ENCODE assay signal across 18 cellular contexts in genomic region chr12:51622564-51622963, GRCh38. TPM values are rescaled to one million over a fixed set of nuclear protein-coding genes. Genes with fewer than 3 reads are reported as not detected.
DNase-seq lines count a peak whose midpoint lies in the region; ATAC-seq, FAIRE-seq and TF ChIP-seq lines count a peak whose summit lies in the region.
"Had no signal": no experiment of that assay in that cellular context is flagged by ENCODE, and none has a peak within 500 bp of the region (broad histone marks: within the 10 kb centered on the region; RNA-seq: fewer than 3 reads in every experiment).

No MANE protein-coding gene starts in this region.

- POLR2A ChIA-PET in MCF 10A (lab: Yijun Ruan, JAX), result interaction anchor here (0.7 to 1.5 kb wide), 3 partner anchors 12 to 32 kb away, joined by 3 to 4 read pairs (median 3); no protein-coding TSS in a partner anchor

- TF ChIP-seq POLR2A in breast epithelium (IDR thresholded peaks at IDR 0.05), result no peak

- H3K9ac ChIP-seq in adipocyte (ENCODE audit: low read length) (no peak overlapping the region), kidney (ENCODE audit: low read length in 2 of 2) (no peak overlapping the region)

- no peak for ATAC-seq in HG03039 (IDR thresholded peaks at IDR 0.05; ENCODE audit: unreplicated experiment)
- ATAC-seq: HepG2, left colon had no signal

- peaks cover 8% of the 10 kb centered on the region for H3K4me1 Mint-ChIP-seq in MCF 10A (ENCODE audit: insufficient read depth, unreplicated experiment)
- H3K4me1 Mint-ChIP-seq: central memory CD8-positive, alpha-beta T cell had no signal

- H3K4me3 Mint-ChIP-seq in MCF 10A (ENCODE audit: unreplicated experiment), result no peak overlapping the region
- H3K4me3 Mint-ChIP-seq: central memory CD8-positive, alpha-beta T cell had no signal

- no peaks in the 10 kb centered on the region for H3K9me3 Mint-ChIP-seq in MCF 10A (ENCODE audit: unreplicated experiment)
- H3K9me3 Mint-ChIP-seq: central memory CD8-positive, alpha-beta T cell had no signal

- DNase-seq in MCF 10A (ENCODE audit: unreplicated experiment), result peak; percentile 24
- no peak for DNase-seq in breast epithelium (ENCODE audit: low spot score in 2 of 2)
- peak; percentile 69 for DNase-seq in adipocyte (ENCODE audit: low read depth)
- peak; percentile 44 for DNase-seq in glomerular visceral epithelial cell (ENCODE audit: extremely low spot score)
- DNase-seq in RCC 7860 (ENCODE audit: low spot score), result no peak
- no peak for DNase-seq in stimulated activated CD4-positive, alpha-beta T cell treated with anti-CD3 and anti-CD28 coated beads, Interleukin-2, amount 100 ng/mL, for 48 hours
- DNase-seq in kidney, result no peak
- DNase-seq: activated CD4-positive, alpha-beta T cell treated with anti-CD3 and anti-CD28 coated beads for 4 hours; activated naive CD4-positive, alpha-beta T cell treated with anti-CD3 and anti-CD28 coated beads, Interleukin-2, amount 50 U/mL, for 16 hours; left colon; NCI-H1048; ovary; SHP77 treated with DMSO at 0.1 percent for 48 hours; T-helper 9 cell had no signal

- H3K36me3 ChIP-seq in breast epithelium (no peaks in the 10 kb centered on the region), adipocyte (ENCODE audit: control insufficient read depth, insufficient read depth, low read length, severe bottlenecking) (no peaks in the 10 kb centered on the region), kidney (ENCODE audit: control insufficient read depth in 1 of 2, insufficient read depth in 2 of 2, low read length in 2 of 2) (no peaks in the 10 kb centered on the region)
- H3K36me3 ChIP-seq: ovary had no signal

- intact Hi-C loops in MCF 10A (cut with micrococcal nuclease), result no loop called here
- intact Hi-C loops in breast epithelium (cut with DNase I; ENCODE audit: low total_unique reads), result no loop called here
- intact Hi-C loops in kidney (cut with DNase I), result no loop called here

- no peak for FAIRE-seq in RCC 7860 (lab: Jason Lieb, UNC)
- FAIRE-seq in kidney (lab: Jason Lieb, UNC), result no peak
- FAIRE-seq: HepG2 had no signal

- H3K4me1 ChIP-seq in breast epithelium (no peaks in the 10 kb centered on the region), adipocyte (ENCODE audit: control insufficient read depth, insufficient read depth, low read length) (peaks cover 50% of the 10 kb centered on the region), kidney (ENCODE audit: control insufficient read depth in 1 of 2, insufficient read depth in 1 of 2, low read depth in 1 of 2, low read length in 2 of 2) (no peaks in the 10 kb centered on the region)

- H3K27ac Mint-ChIP-seq in MCF 10A (ENCODE audit: low read depth, unreplicated experiment), result no peak overlapping the region

- H3K4me3 ChIP-seq in breast epithelium (no peak overlapping the region), adipocyte (ENCODE audit: low read length) (no peak overlapping the region), kidney (ENCODE audit: low read length in 2 of 2) (no peak overlapping the region)
- H3K4me3 ChIP-seq: ovary had no signal

- CTCF ChIA-PET in MCF 10A (lab: Yijun Ruan, JAX), result interaction anchor here (1.4 kb wide), 1 partner anchor 202 kb away, joined by 4 read pairs; no protein-coding TSS in a partner anchor

- peaks cover 1% of the 10 kb centered on the region for H3K27me3 Mint-ChIP-seq in MCF 10A (ENCODE audit: insufficient read depth, unreplicated experiment)

- H3K27ac ChIP-seq in breast epithelium (no peak overlapping the region), kidney (ENCODE audit: low read depth in 2 of 2, low read length in 2 of 2) (no peak overlapping the region)
- H3K27ac ChIP-seq: 22Rv1, ovary had no signal

- H3K27me3 ChIP-seq in breast epithelium, result no peaks in the 10 kb centered on the region
- H3K27me3 ChIP-seq in adipocyte (replicated peaks; ENCODE audit: control insufficient read depth, insufficient read depth, low read length), result no peaks in the 10 kb centered on the region
- H3K27me3 ChIP-seq: ovary had no signal

- no TSS peak for BruUV-seq in MCF 10A (replicated peaks; lab: Mats Ljungman, UMichigan)

- H3K36me3 Mint-ChIP-seq in MCF 10A (ENCODE audit: insufficient read depth, unreplicated experiment), result no peaks in the 10 kb centered on the region

- no peaks in the 10 kb centered on the region for H3K9me3 ChIP-seq in breast epithelium
- H3K9me3 ChIP-seq in adipocyte (ENCODE audit: control insufficient read depth, low read length), result no peaks in the 10 kb centered on the region
- H3K9me3 ChIP-seq in kidney (ENCODE audit: control insufficient read depth in 1 of 2, low read length in 2 of 2), result no peaks in the 10 kb centered on the region
- H3K9me3 ChIP-seq: ovary had no signal

- TF ChIP-seq CTCF in MCF 10A (IDR thresholded peaks at IDR 0.05; ENCODE audit: unreplicated experiment), result no peak
- no peak for TF ChIP-seq CTCF in breast epithelium (IDR thresholded peaks at IDR 0.05)
- TF ChIP-seq CTCF in kidney (IDR thresholded peaks at IDR 0.05; ENCODE audit: borderline replicate concordance, extremely low read depth, insufficient read depth), result no peak

RNA-seq across cellular contexts. Expression of gene SCN8A, which starts 31.5 kb away (rescaled TPM):
- total RNA-seq in MCF 10A (2022) (0.70 and 2.1 TPM in 2 replicates), breast epithelium (1 to 10 TPM in 2 of 3 donors, under 1 TPM in 1; 0.32 to 5.0 (median 1.6) TPM), kidney (1.4 TPM)
- 0.34 TPM for polyA plus RNA-seq in kidney (ENCODE audit: insufficient read depth, low read depth, low replicate concordance)

Comparison
In these comparisons a context has a peak if more than half of its experiments do, and no peak if none do; other contexts are left out.
1. DNase-seq: peak in MCF 10A (single experiment), adipocyte (single experiment) and glomerular visceral epithelial cell (single experiment); none in breast epithelium (0 of 2), RCC 7860 (single experiment), stimulated activated CD4-positive, alpha-beta T cell treated with anti-CD3 and anti-CD28 coated beads, Interleukin-2, amount 100 ng/mL, for 48 hours (0 of 2) and kidney (single experiment).